In the genomic region with DNA sequence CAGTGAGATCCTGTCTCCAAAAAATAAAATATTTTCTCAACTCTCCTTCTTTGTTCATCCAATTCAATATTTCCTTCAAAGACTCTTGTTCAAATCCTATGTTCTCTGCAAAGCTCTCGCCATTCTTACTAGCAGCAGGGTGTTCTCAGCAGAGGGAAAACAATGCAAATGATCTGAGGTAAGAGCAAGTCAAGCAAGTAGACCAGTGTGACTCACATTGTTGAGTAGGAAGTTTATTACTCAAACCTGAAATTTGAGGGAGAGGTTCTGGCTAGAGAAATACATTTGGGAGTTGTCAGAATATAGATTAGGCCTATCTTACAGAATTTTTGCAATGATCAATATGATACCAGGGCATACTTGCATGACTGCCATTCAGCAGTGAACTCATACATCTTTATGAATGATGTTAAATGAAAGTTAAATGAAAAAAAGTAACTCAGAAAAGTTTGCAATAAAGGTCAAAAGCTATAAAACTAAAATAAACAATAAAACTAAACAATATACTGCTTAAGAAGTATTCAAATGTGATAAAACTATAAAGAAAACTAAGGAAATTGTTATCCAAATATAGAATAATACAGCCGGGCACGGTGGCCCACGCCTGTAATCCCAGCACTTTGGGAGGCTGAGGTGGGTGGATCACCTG, we compare ENCODE assay signal across 9 cellular contexts. TPM values are rescaled to one million over a fixed set of nuclear protein-coding genes. Genes with fewer than 3 reads are reported as not detected.
DNase-seq lines count a peak whose midpoint lies in the region; ATAC-seq and TF ChIP-seq lines count a peak whose summit lies in the region.
"Had no signal": no experiment of that assay in that cellular context is flagged by ENCODE, and none has a peak within 500 bp of the region (broad histone marks: within the 10 kb centered on the region; RNA-seq: fewer than 3 reads in every experiment).

No MANE protein-coding gene starts in this region.

- peaks cover 15% of the 10 kb centered on the region for H3K4me1 ChIP-seq in upper lobe of right lung

- peak; percentile 88 for ATAC-seq in activated naive CD4-positive, alpha-beta T cell treated with anti-CD3 and anti-CD28 coated beads, Interleukin-2, amount 50 U/mL, for 72 hours
- ATAC-seq in HG03378 (IDR thresholded peaks at IDR 0.05; ENCODE audit: unreplicated experiment) (peak; percentile 74), upper lobe of right lung (peak; percentile 62), GM18505 (IDR thresholded peaks at IDR 0.05; ENCODE audit: unreplicated experiment) (no peak)
- ATAC-seq: CD8-positive, alpha-beta T cell had no signal

- H3K9me3 ChIP-seq in upper lobe of right lung: no peaks in the 10 kb centered on the region

- H3K27ac ChIP-seq in upper lobe of right lung: no peak overlapping the region

- H3K4me3 Mint-ChIP-seq in immature natural killer cell: no peak overlapping the region
- H3K4me3 Mint-ChIP-seq: CD8-positive, alpha-beta T cell had no signal

- H3K27ac Mint-ChIP-seq in activated naive CD4-positive, alpha-beta T cell treated with anti-CD3 and anti-CD28 coated beads, Interleukin-2, amount 50 U/mL, for 72 hours: no peak overlapping the region
- no peak overlapping the region for H3K27ac Mint-ChIP-seq in immature natural killer cell
- H3K27ac Mint-ChIP-seq: CD8-positive, alpha-beta T cell had no signal

- H3K27me3 Mint-ChIP-seq in immature natural killer cell (ENCODE audit: low read depth in 3 of 3): peaks cover 0 to 6% (median 2%) of the 10 kb centered on the region in 3 donors

- peaks cover 6 to 21% of the 10 kb centered on the region in 2 donors for H3K36me3 Mint-ChIP-seq in activated naive CD4-positive, alpha-beta T cell treated with anti-CD3 and anti-CD28 coated beads, Interleukin-2, amount 50 U/mL, for 72 hours
- H3K36me3 Mint-ChIP-seq in immature natural killer cell: peaks cover 10 to 32% (median 18%) of the 10 kb centered on the region in 3 donors

- H3K27me3 ChIP-seq in upper lobe of right lung: no peaks in the 10 kb centered on the region

- no peaks in the 10 kb centered on the region for H3K9me3 Mint-ChIP-seq in activated naive CD4-positive, alpha-beta T cell treated with anti-CD3 and anti-CD28 coated beads, Interleukin-2, amount 50 U/mL, for 72 hours
- H3K9me3 Mint-ChIP-seq in immature natural killer cell: no peaks in the 10 kb centered on the region
- H3K9me3 Mint-ChIP-seq: CD8-positive, alpha-beta T cell had no signal

- no peak for DNase-seq in activated naive CD4-positive, alpha-beta T cell treated with anti-CD3 and anti-CD28 coated beads, Interleukin-2, amount 50 U/mL, for 72 hours (ENCODE audit: low spot score in 2 of 2)
- DNase-seq in activated naive CD4-positive, alpha-beta T cell treated with Interleukin-2 at 50 U/mL for 16 hours: no peak
- DNase-seq in dermis blood vessel endothelial cell (peak; percentile 64), upper lobe of right lung (no peak), immature natural killer cell (no peak)
- no peak for DNase-seq in stimulated activated CD4-positive, alpha-beta T cell treated with anti-CD3 and anti-CD28 coated beads, Interleukin-4, amount 100 ng/mL, for 1 hour
- DNase-seq: CD8-positive, alpha-beta T cell had no signal

- no peak overlapping the region for H3K4me3 ChIP-seq in upper lobe of right lung

- TF ChIP-seq CTCF in upper lobe of right lung (IDR thresholded peaks at IDR 0.05): no peak

- H3K4me1 Mint-ChIP-seq in immature natural killer cell: peaks cover 20 to 38% of the 10 kb centered on the region in 2 donors

- peaks cover 8% of the 10 kb centered on the region for H3K36me3 ChIP-seq in upper lobe of right lung

- TF ChIP-seq POLR2A in GM18505 (IDR thresholded peaks at IDR 0.05; ENCODE audit: borderline replicate concordance, extremely low read depth, insufficient read depth, insufficient read length): no peak

- intact Hi-C loops in upper lobe of right lung (cut with DNase I): no loop called here

RNA-seq across cellular contexts. Expression of gene IDE, which starts 5.8 kb away (rescaled TPM):
- total RNA-seq in activated naive CD4-positive, alpha-beta T cell treated with anti-CD3 and anti-CD28 coated beads, Interleukin-2, amount 50 U/mL, for 72 hours: 10 to 100 TPM; 20.7 to 28.7 TPM
- total RNA-seq in dermis blood vessel endothelial cell (35.4 and 49.2 TPM in 2 replicates), upper lobe of right lung (35.2 TPM)
- polyA plus RNA-seq in immature natural killer cell: 10 to 100 TPM in 2 of 3 donors, 1 to 10 TPM in 1; 8.3 to 18.2 (median 14.1) TPM

RNA-seq across cellular contexts. Expression of gene KIF11, which starts 24.9 kb away (rescaled TPM):
- 10 to 100 TPM; 55.3 to 57.7 TPM for total RNA-seq in activated naive CD4-positive, alpha-beta T cell treated with anti-CD3 and anti-CD28 coated beads, Interleukin-2, amount 50 U/mL, for 72 hours
- total RNA-seq in dermis blood vessel endothelial cell: 8.8 and 41.7 TPM in 2 replicates
- 0.93 TPM for total RNA-seq in upper lobe of right lung
- polyA plus RNA-seq in immature natural killer cell: 1 to 10 TPM in 2 of 3 donors, under 1 TPM in 1; 0.55 to 2.0 (median 1.4) TPM
